In the genomic region with DNA sequence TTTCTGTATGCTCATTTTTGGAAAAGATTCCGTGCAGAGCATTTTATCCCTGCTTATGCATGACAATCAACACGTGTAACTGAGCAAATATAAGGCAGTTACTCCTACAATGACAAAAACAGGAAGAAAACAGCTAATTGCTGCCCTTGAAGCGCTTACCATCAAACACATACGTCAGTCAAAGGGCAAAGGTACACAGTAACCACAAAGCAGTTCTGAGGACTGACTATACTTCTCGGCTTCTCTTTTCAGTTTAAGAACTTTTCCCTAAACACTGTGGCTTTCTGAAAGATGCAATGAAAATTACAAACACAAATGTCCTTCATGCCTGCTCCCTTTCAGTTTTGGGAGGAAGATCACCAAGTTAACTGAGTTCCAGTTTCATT, we compare ENCODE assay signal across 12 cellular contexts.
DNase-seq lines count a peak whose midpoint lies in the region; ATAC-seq and TF ChIP-seq lines count a peak whose summit lies in the region.
"Had no signal": no experiment of that assay in that cellular context is flagged by ENCODE, and none has a peak within 500 bp of the region (broad histone marks: within the 10 kb centered on the region; RNA-seq: fewer than 3 reads in every experiment).

No MANE protein-coding gene starts in this region.

- peak overlapping the region; percentile 44 for H3K4me3 Mint-ChIP-seq in activated naive CD4-positive, alpha-beta T cell treated with anti-CD3 and anti-CD28 coated beads, Interleukin-2, amount 50 U/mL, for 24 hours
- peak overlapping the region; percentile 40 for H3K4me3 Mint-ChIP-seq in activated naive CD8-positive, alpha-beta T cell treated with anti-CD3 and anti-CD28 coated beads for 36 hours

- peak overlapping the region; percentile 85 for H3K27ac ChIP-seq in muscle layer of colon (ENCODE audit: low read depth, low read length)
- peak overlapping the region; percentile 2 to 78 for H3K27ac ChIP-seq in tibial artery

- peaks cover 69% of the 10 kb centered on the region for H3K4me1 Mint-ChIP-seq in activated naive CD4-positive, alpha-beta T cell treated with anti-CD3 and anti-CD28 coated beads, Interleukin-2, amount 50 U/mL, for 24 hours
- H3K4me1 Mint-ChIP-seq in activated naive CD8-positive, alpha-beta T cell treated with anti-CD3 and anti-CD28 coated beads for 36 hours, result peaks cover 62% of the 10 kb centered on the region

- no peaks in the 10 kb centered on the region for H3K27me3 ChIP-seq in muscle layer of colon (ENCODE audit: control insufficient read depth in 1 of 2, insufficient read depth in 2 of 2, low read length in 2 of 2)
- H3K27me3 ChIP-seq in tibial artery, result no peaks in the 10 kb centered on the region

- H3K36me3 ChIP-seq in muscle layer of colon (ENCODE audit: insufficient read depth, low read length) (peaks cover 44% of the 10 kb centered on the region), tibial artery (peaks cover 27 to 35% (median 29%) of the 10 kb centered on the region in 3 donors)

- H3K9me3 ChIP-seq in muscle layer of colon (ENCODE audit: low read length) (no peaks in the 10 kb centered on the region), tibial artery (no peaks in the 10 kb centered on the region)

- peaks cover 44% of the 10 kb centered on the region for H3K36me3 Mint-ChIP-seq in activated naive CD4-positive, alpha-beta T cell treated with anti-CD3 and anti-CD28 coated beads, Interleukin-2, amount 50 U/mL, for 24 hours
- peaks cover 71% of the 10 kb centered on the region for H3K36me3 Mint-ChIP-seq in activated naive CD8-positive, alpha-beta T cell treated with anti-CD3 and anti-CD28 coated beads for 36 hours

- peaks cover 57% of the 10 kb centered on the region for H3K4me1 ChIP-seq in muscle layer of colon (ENCODE audit: insufficient read depth, low read length)
- H3K4me1 ChIP-seq in tibial artery, result peaks cover 0 to 59% (median 48%) of the 10 kb centered on the region in 4 donors

- no peak for DNase-seq in activated naive CD4-positive, alpha-beta T cell treated with Interleukin-2 at 50 U/mL for 16 hours
- DNase-seq in activated naive CD8-positive, alpha-beta T cell treated with anti-CD3 and anti-CD28 coated beads for 36 hours, result no peak
- no peak for DNase-seq in tibial artery
- no peak for DNase-seq in inferior parietal cortex (ENCODE audit: extremely low spot score)
- no peak for DNase-seq in COLO829 (ENCODE audit: low spot score)
- DNase-seq: effector CD8-positive, alpha-beta T cell; GDM1; NCI-H1436 treated with DMSO at 0.1 percent for 48 hours; posterior cingulate gyrus had no signal

- H3K4me3 ChIP-seq in muscle layer of colon (ENCODE audit: low read depth in 1 of 2, low read length in 2 of 2), result no peak overlapping the region
- H3K4me3 ChIP-seq in tibial artery, result no peak overlapping the region

- H3K9ac ChIP-seq in muscle layer of colon (ENCODE audit: low read length), result no peak overlapping the region

- H3K9me3 Mint-ChIP-seq in activated naive CD4-positive, alpha-beta T cell treated with anti-CD3 and anti-CD28 coated beads, Interleukin-2, amount 50 U/mL, for 24 hours, result no peaks in the 10 kb centered on the region
- H3K9me3 Mint-ChIP-seq in activated naive CD8-positive, alpha-beta T cell treated with anti-CD3 and anti-CD28 coated beads for 36 hours, result no peaks in the 10 kb centered on the region

- H3K27ac Mint-ChIP-seq in activated naive CD4-positive, alpha-beta T cell treated with anti-CD3 and anti-CD28 coated beads, Interleukin-2, amount 50 U/mL, for 24 hours, result peak overlapping the region; percentile 94
- H3K27ac Mint-ChIP-seq in activated naive CD8-positive, alpha-beta T cell treated with anti-CD3 and anti-CD28 coated beads for 36 hours, result peak overlapping the region; percentile 92

- intact Hi-C loops in tibial artery (cut with DNase I; ENCODE audit: low total_unique reads), result no loop called here

- no peaks in the 10 kb centered on the region for H3K27me3 Mint-ChIP-seq in activated naive CD4-positive, alpha-beta T cell treated with anti-CD3 and anti-CD28 coated beads, Interleukin-2, amount 50 U/mL, for 24 hours
- H3K27me3 Mint-ChIP-seq in activated naive CD8-positive, alpha-beta T cell treated with anti-CD3 and anti-CD28 coated beads for 36 hours, result no peaks in the 10 kb centered on the region

- ATAC-seq in GM18502 (IDR thresholded peaks at IDR 0.05; ENCODE audit: poor library complexity, unreplicated experiment), result no peak

- TF ChIP-seq CTCF in tibial artery (IDR thresholded peaks at IDR 0.05), result no peak
